Comparison of ENCODE assay signal across 11 cellular contexts in the genomic region with DNA sequence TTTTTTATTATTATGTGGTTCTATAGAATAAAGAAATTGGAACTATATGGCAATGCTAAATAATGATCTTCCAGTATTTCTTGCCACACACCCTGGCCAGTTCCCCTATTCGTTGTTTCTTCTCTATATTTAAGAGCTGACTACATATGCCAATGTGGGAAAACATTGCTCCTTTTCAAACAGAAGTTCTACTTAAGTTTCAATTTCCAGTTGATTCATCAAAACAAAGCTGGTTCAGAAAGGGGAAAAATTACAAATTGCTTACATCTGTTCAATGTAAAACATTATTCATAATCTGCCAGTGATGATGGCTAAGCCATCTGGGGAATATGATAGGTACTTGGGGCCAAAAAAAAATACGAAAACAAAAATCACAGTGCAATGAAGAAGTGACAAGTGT.
DNase-seq lines count a peak whose midpoint lies in the region; ATAC-seq and TF ChIP-seq lines count a peak whose summit lies in the region.
"Had no signal": no experiment of that assay in that cellular context is flagged by ENCODE, and none has a peak within 500 bp of the region (broad histone marks: within the 10 kb centered on the region; RNA-seq: fewer than 3 reads in every experiment).

No MANE protein-coding gene starts in this region.

- peak overlapping the region; percentile 28 to 56 for H3K4me3 Mint-ChIP-seq in CD14-positive monocyte
- no peak overlapping the region for H3K4me3 Mint-ChIP-seq in central memory CD8-positive, alpha-beta T cell

- H3K27me3 ChIP-seq in foreskin keratinocyte = no peaks in the 10 kb centered on the region

- H3K9me3 Mint-ChIP-seq in CD14-positive monocyte = no peaks in the 10 kb centered on the region
- H3K9me3 Mint-ChIP-seq in central memory CD8-positive, alpha-beta T cell = no peaks in the 10 kb centered on the region

- peaks cover 31% of the 10 kb centered on the region for H3K4me1 ChIP-seq in foreskin keratinocyte
- H3K4me1 ChIP-seq: psoas muscle had no signal

- intact Hi-C loops in CD14-positive monocyte (cut with micrococcal nuclease) = loop anchor here (5.0 to 10.0 kb wide), 2 partner anchors 51 to 76 kb away; a partner anchor contains a TSS

- TF ChIP-seq CTCF in CD14-positive monocyte (IDR thresholded peaks at IDR 0.05) (no peak), foreskin keratinocyte (conservative IDR thresholded peaks at IDR 0.05) (no peak)

- H3K27me3 Mint-ChIP-seq in CD14-positive monocyte (ENCODE audit: low read depth in 3 of 3) = peaks cover 0 to 2% (median 0%) of the 10 kb centered on the region in 3 donors
- no peaks in the 10 kb centered on the region for H3K27me3 Mint-ChIP-seq in central memory CD8-positive, alpha-beta T cell

- peaks cover 33% of the 10 kb centered on the region for H3K4me1 Mint-ChIP-seq in CD14-positive monocyte
- peaks cover 43% of the 10 kb centered on the region for H3K4me1 Mint-ChIP-seq in central memory CD8-positive, alpha-beta T cell

- H3K27ac ChIP-seq in foreskin keratinocyte = no peak overlapping the region
- H3K27ac ChIP-seq: psoas muscle had no signal

- no peak for DNase-seq in CD14-positive monocyte (ENCODE audit: low spot score)
- no peak for DNase-seq in central memory CD8-positive, alpha-beta T cell (ENCODE audit: low spot score in 2 of 2)
- no peak for DNase-seq in SHP77 treated with DMSO at 0.1 percent for 48 hours (lab: John Stamatoyannopoulos, UW)
- no peak for DNase-seq in foreskin keratinocyte
- no peak for DNase-seq in anterior cingulate cortex (lab: John Stamatoyannopoulos, UW)
- no peak for DNase-seq in T-helper 9 cell
- DNase-seq: activated effector memory CD4-positive, alpha-beta T cell treated with anti-CD3 and anti-CD28 coated beads, Interleukin-2, amount 50 U/mL, for 16 hours; NCI-H1436; psoas muscle had no signal

- H3K36me3 Mint-ChIP-seq in CD14-positive monocyte = peaks cover 21 to 24% of the 10 kb centered on the region in 2 donors
- peaks cover 7% of the 10 kb centered on the region for H3K36me3 Mint-ChIP-seq in central memory CD8-positive, alpha-beta T cell (ENCODE audit: insufficient read depth)

- peak overlapping the region; percentile 66 to 92 (median 84) for H3K27ac Mint-ChIP-seq in CD14-positive monocyte
- H3K27ac Mint-ChIP-seq in central memory CD8-positive, alpha-beta T cell (ENCODE audit: low read depth) = peak overlapping the region; percentile 12

- ATAC-seq in GM18520 (IDR thresholded peaks at IDR 0.05; ENCODE audit: unreplicated experiment) = peak; percentile 38
- peak; percentile 31 for ATAC-seq in HG03460 (IDR thresholded peaks at IDR 0.05; ENCODE audit: unreplicated experiment)
- ATAC-seq in central memory CD8-positive, alpha-beta T cell (replicated peaks; ENCODE audit: extremely low read depth, poor library complexity, severe bottlenecking) = no peak
- no peak for ATAC-seq in foreskin keratinocyte
- ATAC-seq: psoas muscle had no signal

Comparison
In these comparisons a context has a peak if more than half of its experiments do, and no peak if none do; other contexts are left out.
1. ATAC-seq: peak in GM18520 (single experiment) and HG03460 (single experiment); none in central memory CD8-positive, alpha-beta T cell (single experiment) and foreskin keratinocyte (single experiment).